1 cellular context compared by ENCODE assay signal in the genomic region with DNA sequence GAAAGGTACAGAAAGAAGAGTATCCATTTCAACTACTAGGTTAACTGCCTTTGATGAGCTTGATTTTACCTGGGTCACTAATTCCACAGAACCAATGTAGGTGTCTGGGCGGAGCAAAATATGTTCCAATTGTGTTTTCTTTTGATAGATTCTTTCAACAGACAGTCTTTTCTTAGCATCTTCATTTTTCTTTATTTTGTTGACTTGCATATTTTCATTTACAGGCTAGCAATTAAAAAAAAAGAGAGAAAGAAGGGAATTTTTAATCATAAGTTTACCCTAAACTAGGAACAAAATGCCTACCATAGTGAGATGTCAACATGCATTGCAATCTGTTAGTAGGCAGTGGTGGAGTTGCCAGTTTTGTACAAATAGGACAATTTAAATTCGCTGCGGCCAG.
TF ChIP-seq lines count a peak whose summit lies in the region.

No MANE protein-coding gene starts in this region.

TF ChIP-seq in endothelial cell of umbilical vein, 7 proteins besides CTCF, POLR2A, EP300 and RAD21:
- no peak for TF ChIP-seq EZH2 (IDR thresholded peaks at IDR 0.05; ENCODE audit: borderline replicate concordance, low read depth, low read length, severe bottlenecking)
- no peak for TF ChIP-seq FOS (IDR thresholded peaks at IDR 0.05; ENCODE audit: borderline replicate concordance, insufficient read depth, low read length)
- TF ChIP-seq JUN (IDR thresholded peaks at IDR 0.05; ENCODE audit: borderline replicate concordance, insufficient read depth, insufficient read length, low read depth), result no peak
- TF ChIP-seq, protein P1, sequence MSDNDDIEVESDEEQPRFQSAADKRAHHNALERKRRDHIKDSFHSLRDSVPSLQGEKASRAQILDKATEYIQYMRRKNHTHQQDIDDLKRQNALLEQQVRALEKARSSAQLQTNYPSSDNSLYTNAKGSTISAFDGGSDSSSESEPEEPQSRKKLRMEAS (IDR thresholded peaks at IDR 0.05; ENCODE audit: insufficient read depth, insufficient read length), result no peak
TF ChIP-seq in endothelial cell of umbilical vein: peak in this region for 0.
